ENCODE assay signal across 19 cellular contexts in genomic region chrX:9690046-9690445, GRCh38.
A peak's percentile ranks its signal among the peaks of the same experiment; 100 is the strongest.
DNase-seq lines count a peak whose midpoint lies in the region; ATAC-seq lines count a peak whose summit lies in the region.
"Had no signal": no experiment of that assay in that cellular context is flagged by ENCODE, and none has a peak within 500 bp of the region (broad histone marks: within the 10 kb centered on the region; RNA-seq: fewer than 3 reads in every experiment).

No MANE protein-coding gene starts in this region.

- 92% methylated on average over 5 of the region's 5 CpGs for WGBS in right cardiac atrium

- H3K4me3 ChIP-seq in right cardiac atrium (ENCODE audit: low read length) = no peak overlapping the region
- H3K4me3 ChIP-seq: BLaER1, HAP-1 had no signal

- DNase-seq in cardiac septum (ENCODE audit: low spot score) (peak; percentile 50), right cardiac atrium (no peak), mesenteric fat pad (ENCODE audit: low spot score) (peak; percentile 57), posterior vena cava (ENCODE audit: low spot score) (peak; percentile 31), NCI-H1048 (lab: John Stamatoyannopoulos, UW) (no peak), NCI-H1694 treated with DMSO at 0.1 percent for 48 hours (lab: John Stamatoyannopoulos, UW) (no peak)
- DNase-seq: Caco-2; CD4-positive, CD25-positive, alpha-beta regulatory T cell; CD8-positive, alpha-beta T cell; DMS153; DND-41; GOT3; HFFc6 had no signal

- H3K27me3 ChIP-seq in right cardiac atrium (ENCODE audit: control insufficient read depth, insufficient read depth) = no peaks in the 10 kb centered on the region
- H3K27me3 ChIP-seq: BLaER1 had no signal

- intact Hi-C loops in cardiac septum (cut with DNase I) = no loop called here
- intact Hi-C loops in right cardiac atrium (cut with DNase I) = loop anchor here in 1 of 4 donors (10.0 kb wide), 1 partner anchor 225 kb away; the partner anchor contains the start of gene TBL1X
- intact Hi-C loops in posterior vena cava (cut with DNase I) = no loop called here

- H3K4me1 ChIP-seq in right cardiac atrium (ENCODE audit: control insufficient read depth, insufficient read depth, low read length) = no peaks in the 10 kb centered on the region
- H3K4me1 ChIP-seq: Caco-2, HAP-1 had no signal

- H3K27ac ChIP-seq in right cardiac atrium (ENCODE audit: low read length) = no peak overlapping the region
- H3K27ac ChIP-seq: 22Rv1, BLaER1, C4-2B had no signal

- ATAC-seq in right cardiac atrium (no peak), HG03135 (IDR thresholded peaks at IDR 0.05; ENCODE audit: unreplicated experiment) (no peak), HG02973 (IDR thresholded peaks at IDR 0.05; ENCODE audit: unreplicated experiment) (no peak)
- ATAC-seq: CD8-positive, alpha-beta T cell had no signal

- no peaks in the 10 kb centered on the region for H3K9me3 ChIP-seq in right cardiac atrium (ENCODE audit: control insufficient read depth, low read length)
- H3K9me3 ChIP-seq: BLaER1, Caco-2, HAP-1 had no signal

Comparison
In these comparisons a context has a peak if more than half of its experiments do, and no peak if none do; other contexts are left out.
1. DNase-seq: peak in cardiac septum (single experiment), mesenteric fat pad (single experiment) and posterior vena cava (single experiment); none in right cardiac atrium (0 of 3), NCI-H1048 (single experiment) and NCI-H1694 treated with DMSO at 0.1 percent for 48 hours (single experiment).